Comparison of ENCODE assay signal across 1 cellular context in the genomic region with DNA sequence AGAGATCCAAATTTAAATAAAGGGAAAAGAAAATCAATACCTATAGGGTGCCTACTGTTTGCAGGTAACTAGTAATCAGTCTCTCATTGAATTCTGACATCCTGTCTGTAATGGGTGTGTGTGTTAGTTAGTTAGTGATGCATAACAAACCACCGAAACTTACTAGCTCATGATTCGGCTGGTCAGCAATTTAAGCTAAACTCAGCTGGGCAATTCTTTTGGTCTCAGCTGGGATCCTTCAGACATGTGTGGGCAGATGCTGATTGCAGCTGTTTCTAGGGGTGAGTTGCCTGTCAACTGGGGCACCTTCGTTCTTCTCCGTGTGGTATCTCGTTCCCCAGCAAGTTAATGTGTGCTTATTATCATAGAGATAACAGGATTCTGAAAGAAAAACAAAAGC.
TF ChIP-seq lines count a peak whose summit lies in the region.

No MANE protein-coding gene starts in this region.

TF ChIP-seq in SK-N-SH treated with all-trans-retinoic acid at 6 μM for 48 hours, 23 proteins besides CTCF, POLR2A, EP300 and RAD21 (continued from another document):
- no peak for TF ChIP-seq TCF4 (CRISPR knock-in tag; IDR thresholded peaks at IDR 0.05; ENCODE audit: borderline replicate concordance)
